In genomic region chr1:74771913-74772515, GRCh38 we compare ENCODE assay signal across 7 cellular contexts. TPM values are rescaled to one million over a fixed set of nuclear protein-coding genes. Genes with fewer than 3 reads are reported as not detected.
DNase-seq lines count a peak whose midpoint lies in the region; ATAC-seq, FAIRE-seq and TF ChIP-seq lines count a peak whose summit lies in the region.

No MANE protein-coding gene starts in this region.

- H3K4me3 ChIP-seq in Karpas-422 (ENCODE audit: low read length) (no peak overlapping the region), PC-9 (no peak overlapping the region), H1 (ENCODE audit: extremely low read depth in 1 of 4, insufficient read depth in 2 of 4, low read depth in 3 of 4, low read length in 4 of 4) (no peak overlapping the region), neural cell (ENCODE audit: low read length) (no peak overlapping the region)

- no peaks in the 10 kb centered on the region for H3K79me1 ChIP-seq in H1 (ENCODE audit: low read depth, low read length)

- H3K23me2 ChIP-seq in H1 (ENCODE audit: low read depth, low read length): no peaks in the 10 kb centered on the region

- H4K5ac ChIP-seq in H1 (ENCODE audit: insufficient read length, low read depth, low read length): no peak overlapping the region

- H4K20me1 ChIP-seq in Karpas-422 (ENCODE audit: insufficient read depth, low read depth, low read length) (no peaks in the 10 kb centered on the region), PC-9 (ENCODE audit: insufficient read depth) (no peaks in the 10 kb centered on the region), H1 (replicated peaks in 1 of 2; ENCODE audit: control insufficient read depth in 1 of 2, insufficient read depth in 2 of 2, low read length in 2 of 2) (no peaks in the 10 kb centered on the region), neural cell (ENCODE audit: insufficient read depth) (no peaks in the 10 kb centered on the region)

- H3F3A ChIP-seq in PC-9 (ENCODE audit: insufficient read depth, low read depth) (no peaks in the 10 kb centered on the region), neural cell (ENCODE audit: insufficient read depth, low read length, poor library complexity, severe bottlenecking) (no peaks in the 10 kb centered on the region)

- no peak overlapping the region for H3K14ac ChIP-seq in H1 (ENCODE audit: insufficient read length)

- H2BK20ac ChIP-seq in H1 (ENCODE audit: low read length): no peak overlapping the region

- TF ChIP-seq RAD21 in H1 (IDR thresholded peaks at IDR 0.05 in 1 of 2, conservative IDR thresholded peaks at IDR 0.05 in 1 of 2; ENCODE audit: low read depth in 2 of 2, low read length in 2 of 2): peak; percentile 89 to 91
- peak; percentile 83 for TF ChIP-seq RAD21 in neural cell (conservative IDR thresholded peaks at IDR 0.05)

- no peaks in the 10 kb centered on the region for H3K36me3 ChIP-seq in Karpas-422 (ENCODE audit: insufficient read depth, low read length)
- no peaks in the 10 kb centered on the region for H3K36me3 ChIP-seq in PC-9 (ENCODE audit: low read depth)
- no peaks in the 10 kb centered on the region for H3K36me3 ChIP-seq in H1 (ENCODE audit: control insufficient read depth in 2 of 4, insufficient read depth in 4 of 4, low read length in 3 of 4)
- H3K36me3 ChIP-seq in neural cell (ENCODE audit: insufficient read depth, low read length): no peaks in the 10 kb centered on the region

- H3K18ac ChIP-seq in H1 (ENCODE audit: extremely low read depth, low read length): no peak overlapping the region

- no peak overlapping the region for H3K4ac ChIP-seq in H1 (replicated peaks; ENCODE audit: insufficient read length, low read depth, low read length)

- no peak for TF ChIP-seq EP300 in H1 (IDR thresholded peaks at IDR 0.05; ENCODE audit: borderline replicate concordance in 1 of 2, low read depth in 2 of 2, low read length in 2 of 2)
- no peak for TF ChIP-seq EP300 in neural cell (conservative IDR thresholded peaks at IDR 0.05; ENCODE audit: poor library complexity, severe bottlenecking)

- CTCF ChIA-PET in PC-9 (lab: Charles Lee): interaction anchor here (1.0 kb wide), 1 partner anchor 430 kb away, joined by 11 read pairs; no protein-coding TSS in a partner anchor
- CTCF ChIA-PET in H1 (lab: Charles Lee; ENCODE audit: partially characterized antibody): interaction anchor here (0.5 to 2.0 kb wide), 28 partner anchors 8 to 741 kb away, joined by 3 to 11 read pairs (median 3); partner anchors contain the start of gene LHX8

- intact Hi-C loops in PC-9 (cut with micrococcal nuclease; ENCODE audit: unreplicated experiment): loop anchor here (1.0 to 2.0 kb wide), 2 partner anchors 431 to 861 kb away; no protein-coding TSS in a partner anchor

- H3K27ac ChIP-seq in Karpas-422 (ENCODE audit: low read length) (no peak overlapping the region), PC-9 (no peak overlapping the region), H1 (ENCODE audit: low read depth, low read length) (no peak overlapping the region), neural cell (ENCODE audit: low read length) (no peak overlapping the region)

- H3K56ac ChIP-seq in H1 (replicated peaks; ENCODE audit: insufficient read length, low read depth, low read length): no peak overlapping the region

- peak overlapping the region; percentile 13 for H3K4me2 ChIP-seq in Karpas-422 (ENCODE audit: low read depth, low read length, poor library complexity, severe bottlenecking)
- H3K4me2 ChIP-seq in PC-9: no peak overlapping the region
- no peak overlapping the region for H3K4me2 ChIP-seq in H1 (ENCODE audit: insufficient read depth in 1 of 2, low read depth in 2 of 2, low read length in 2 of 2)
- no peak overlapping the region for H3K4me2 ChIP-seq in neural cell (ENCODE audit: low read length)

- no peak overlapping the region for H2BK5ac ChIP-seq in H1 (ENCODE audit: low read depth, low read length)

- peak; percentile 83 for TF ChIP-seq CTCF in PC-9 (conservative IDR thresholded peaks at IDR 0.05)
- peak in 2 of 3 experiments; percentile 63 to 69; a peak in 3 of 4 replicates for TF ChIP-seq CTCF in H1 (IDR thresholded peaks at IDR 0.05; ENCODE audit: control extremely low read depth in 1 of 3, insufficient read depth in 1 of 3, low read depth in 1 of 3, low read length in 3 of 3)
- peak; percentile 79 for TF ChIP-seq CTCF in neural cell (IDR thresholded peaks at IDR 0.05; ENCODE audit: poor library complexity, severe bottlenecking)

- ATAC-seq in GM21526 (IDR thresholded peaks at IDR 0.05; ENCODE audit: low FRiP score, unreplicated experiment) (peak; percentile 78), GM21367 (IDR thresholded peaks at IDR 0.05; ENCODE audit: unreplicated experiment) (no peak)

- no peak for TF ChIP-seq POLR2A in H1 (IDR thresholded peaks at IDR 0.05; ENCODE audit: control extremely low read depth in 1 of 2, low read depth in 2 of 2, low read length in 2 of 2)

- H3K9me2 ChIP-seq in Karpas-422 (replicated peaks; ENCODE audit: insufficient read depth, low read length): no peaks in the 10 kb centered on the region
- no peaks in the 10 kb centered on the region for H3K9me2 ChIP-seq in PC-9 (ENCODE audit: insufficient read depth)
- H3K9me2 ChIP-seq in neural cell (ENCODE audit: insufficient read depth, low read length): no peaks in the 10 kb centered on the region

- WGBS in H1 (ENCODE audit: extremely low coverage in 1 of 2, insufficient coverage in 1 of 2, insufficient read length in 1 of 2, insufficient replicate concordance in 2 of 2, low coverage in 1 of 2, low lambda C conversion rate in 2 of 2, missing lambda C conversion rate in 1 of 2), 2 experiments: 49% methylated on average over 7 of the region's 7 CpGs; no CpG with 5 or more reads in 1 of the 2 experiments

- H2BK120ac ChIP-seq in H1 (replicated peaks; ENCODE audit: low read depth, low read length): no peak overlapping the region

- FAIRE-seq in H1 (lab: Jason Lieb, UNC): peak; percentile 36

- H2AFZ ChIP-seq in Karpas-422 (ENCODE audit: low read length) (no peak overlapping the region), PC-9 (no peak overlapping the region), H1 (ENCODE audit: low read length) (no peak overlapping the region), neural cell (ENCODE audit: low read depth, low read length) (no peak overlapping the region)

- H3K9me3 ChIP-seq in Karpas-422 (ENCODE audit: low read length) (no peaks in the 10 kb centered on the region), PC-9 (ENCODE audit: insufficient read depth, low read depth) (no peaks in the 10 kb centered on the region), H1 (ENCODE audit: insufficient read depth in 2 of 2, low read depth in 1 of 2, low read length in 1 of 2) (no peaks in the 10 kb centered on the region), neural cell (ENCODE audit: low read length) (no peaks in the 10 kb centered on the region)

- no TSS peak for BruUV-seq in PC-9 (replicated peaks; lab: Mats Ljungman, UMichigan)

- H3K4me1 ChIP-seq in Karpas-422 (ENCODE audit: low read length) (peaks cover 6% of the 10 kb centered on the region; the same call in 1 of the 2 replicates), PC-9 (replicated peaks; ENCODE audit: insufficient read depth) (no peaks in the 10 kb centered on the region), H1 (replicated peaks in 1 of 4; ENCODE audit: control insufficient read depth in 3 of 4, insufficient read depth in 4 of 4, low read length in 3 of 4) (no peaks in the 10 kb centered on the region)

- H4K91ac ChIP-seq in H1 (replicated peaks; ENCODE audit: insufficient read length, low read length): no peak overlapping the region

- POLR2A ChIA-PET in PC-9 (lab: Charles Lee; ENCODE audit: unreplicated experiment): no interaction called here
- POLR2A ChIA-PET in H1 (lab: Charles Lee; ENCODE audit: partially characterized antibody): no interaction called here

- no peak overlapping the region for H2AK5ac ChIP-seq in H1 (ENCODE audit: low read depth, low read length)

- H3K79me2 ChIP-seq in Karpas-422 (ENCODE audit: low read length) (no peaks in the 10 kb centered on the region), PC-9 (ENCODE audit: low read depth) (no peaks in the 10 kb centered on the region), H1 (ENCODE audit: control insufficient read depth in 1 of 2, insufficient read depth in 2 of 2, low read length in 2 of 2) (no peaks in the 10 kb centered on the region), neural cell (replicated peaks; ENCODE audit: insufficient read depth, low read length) (no peaks in the 10 kb centered on the region)

- H2BK12ac ChIP-seq in H1 (ENCODE audit: low read depth, low read length): no peak overlapping the region

- H3K9ac ChIP-seq in Karpas-422 (ENCODE audit: low read length) (no peak overlapping the region), H1 (replicated peaks in 1 of 4; ENCODE audit: extremely low read depth in 1 of 4, low read depth in 3 of 4, low read length in 3 of 4) (no peak overlapping the region), neural cell (ENCODE audit: low read length) (no peak overlapping the region)

- no peak overlapping the region for H2BK15ac ChIP-seq in H1 (ENCODE audit: low read length)

- H3K23ac ChIP-seq in H1 (ENCODE audit: insufficient read length): no peak overlapping the region

- no peak overlapping the region for H4K8ac ChIP-seq in H1 (ENCODE audit: extremely low read depth, insufficient read depth, low read length)

- DNase-seq in GM03348 (ENCODE audit: low spot score) (peak; percentile 35), Karpas-422 (peak; percentile 86), PC-9 (peak in 1 of 2 experiments; percentile 41), H1 (ENCODE audit: low read depth in 1 of 2, low spot score in 2 of 2) (no peak)

- H3K27me3 ChIP-seq in Karpas-422 (ENCODE audit: low read length) (no peaks in the 10 kb centered on the region), PC-9 (ENCODE audit: insufficient read depth, low read depth) (no peaks in the 10 kb centered on the region), H1 (replicated peaks in 1 of 4; ENCODE audit: control insufficient read depth in 3 of 4, extremely low read depth in 1 of 4, insufficient read depth in 3 of 4, low read length in 3 of 4) (no peaks in the 10 kb centered on the region), neural cell (ENCODE audit: insufficient read depth, low read depth, low read length) (no peaks in the 10 kb centered on the region)

RNA-seq across cellular contexts. Expression of gene TYW3, which starts 39.1 kb away (rescaled TPM):
- 15.9 and 33.0 TPM in 2 replicates for total RNA-seq in Karpas-422 (2014; rRNA removed; shearing (Covaris generic); ENCODE audit: low replicate concordance)
- total RNA-seq in PC-9 (2021): 19.7 and 19.8 TPM in 2 replicates
- 28.0 and 31.4 TPM in 2 replicates for total RNA-seq in H1 (2021; fragmentation: NEBNext Ultra II Directional; extraction: Animal tissue kit (Norgen Biotek cat#: 25700))
- polyA plus RNA-seq in H1 (2011; rRNA removed): 4.8 and 6.9 TPM in 2 replicates
- polyA plus RNA-seq in H1 (2011; cell fraction: cytosol; rRNA removed): 8.0 TPM
- polyA plus RNA-seq in H1 (2011; cell fraction: nucleus; rRNA removed): 13.4 TPM
- 9.5 to 16.4 TPM (median 11.2 TPM) in 4 replicates for polyA plus RNA-seq in H1 (2012, experiment 1 of 2)
- polyA plus RNA-seq in H1 (2012, experiment 2 of 2): 0.96 TPM
- polyA plus RNA-seq in H1 (2013, experiment 1 of 2): 66.1 TPM
- 60.2 TPM for polyA plus RNA-seq in H1 (2013, experiment 2 of 2)
- 9.0 and 9.8 TPM in 2 replicates for polyA minus RNA-seq in H1 (2011; rRNA and poly(A)+ RNA removed)
- 3.0 TPM for polyA minus RNA-seq in H1 (2011; cell fraction: cytosol; rRNA and poly(A)+ RNA removed)
- 29.8 TPM for polyA minus RNA-seq in H1 (2011; cell fraction: nucleus; rRNA and poly(A)+ RNA removed)
- 1.5 and 2.4 TPM in 2 replicates for polyA plus RNA-seq in neural cell
- 1.7 and 3.0 TPM in 2 replicates for polyA minus RNA-seq in neural cell

RNA-seq across cellular contexts. Expression of gene CRYZ, which starts 39.2 kb away (rescaled TPM):
- total RNA-seq in Karpas-422 (2014; rRNA removed; shearing (Covaris generic); ENCODE audit: low replicate concordance): 40.0 and 63.4 TPM in 2 replicates
- total RNA-seq in PC-9 (2021): 19.7 and 24.4 TPM in 2 replicates
- total RNA-seq in H1 (2021; fragmentation: NEBNext Ultra II Directional; extraction: Animal tissue kit (Norgen Biotek cat#: 25700)): 40.6 and 43.8 TPM in 2 replicates
- 11.7 and 20.5 TPM in 2 replicates for polyA plus RNA-seq in H1 (2011; rRNA removed)
- polyA plus RNA-seq in H1 (2011; cell fraction: cytosol; rRNA removed): 28.5 TPM
- polyA plus RNA-seq in H1 (2011; cell fraction: nucleus; rRNA removed): 8.8 TPM
- 22.5 to 29.9 TPM (median 26.7 TPM) in 4 replicates for polyA plus RNA-seq in H1 (2012, experiment 1 of 2)
- 2.8 TPM for polyA plus RNA-seq in H1 (2012, experiment 2 of 2)
- 18.8 TPM for polyA plus RNA-seq in H1 (2013, experiment 1 of 2)
- polyA plus RNA-seq in H1 (2013, experiment 2 of 2): 18.8 TPM
- 21.9 and 27.7 TPM in 2 replicates for polyA minus RNA-seq in H1 (2011; rRNA and poly(A)+ RNA removed)
- 10.6 TPM for polyA minus RNA-seq in H1 (2011; cell fraction: cytosol; rRNA and poly(A)+ RNA removed)
- 9.3 TPM for polyA minus RNA-seq in H1 (2011; cell fraction: nucleus; rRNA and poly(A)+ RNA removed)
- 1.9 and 4.4 TPM in 2 replicates for polyA plus RNA-seq in neural cell
- 1.5 TPM in 2 replicates for polyA minus RNA-seq in neural cell

Comparison
In these comparisons a context has a peak if more than half of its experiments do, and no peak if none do; other contexts are left out.
1. DNase-seq: peak in GM03348 (single experiment) and Karpas-422 (single experiment); none in H1 (0 of 2).
2. Peak in every context shown above with its lines, with median percentiles within 50 percentile points of each other: CTCF ChIP-seq.